ENCODE assay signal across 19 cellular contexts in genomic region chr6:127932708-127933107, GRCh38.
DNase-seq lines count a peak whose midpoint lies in the region; ATAC-seq lines count a peak whose summit lies in the region.
"Had no signal": no experiment of that assay in that cellular context is flagged by ENCODE, and none has a peak within 500 bp of the region (broad histone marks: within the 10 kb centered on the region; RNA-seq: fewer than 3 reads in every experiment).

No MANE protein-coding gene starts in this region.

- H3K27ac ChIP-seq in substantia nigra (ENCODE audit: low read depth, low read length, poor library complexity, severe bottlenecking) = no peak overlapping the region
- H3K27ac ChIP-seq: 22Rv1 had no signal

- H3K27me3 Mint-ChIP-seq in stimulated activated naive CD8-positive, alpha-beta T cell treated with anti-CD3 and anti-CD28 coated beads, Interleukin-15, Interleukin-2, amounts not matched to agents 100 ng/mL and 50 ng/mL, for 24 hours = no peaks in the 10 kb centered on the region
- H3K27me3 Mint-ChIP-seq in stimulated activated naive CD8-positive, alpha-beta T cell treated with anti-CD3 and anti-CD28 coated beads, Interleukin-15, amount 100 ng/mL, for 72 hours = no peaks in the 10 kb centered on the region
- no peaks in the 10 kb centered on the region for H3K27me3 Mint-ChIP-seq in activated naive CD8-positive, alpha-beta T cell
- H3K27me3 Mint-ChIP-seq: stimulated activated memory B cell treated with anti-CD40 and anti-IgM and Interleukin-4, amounts not matched to agents 10 μg/mL and 1 μg/mL and 100 μg/mL, for 72 hours had no signal

- DNase-seq in DMS 273 (lab: John Stamatoyannopoulos, UW; ENCODE audit: unreplicated experiment) = peak; percentile 8
- DNase-seq in DMS 273 treated with DMSO at 0.1 percent for 48 hours (lab: John Stamatoyannopoulos, UW) = no peak
- no peak for DNase-seq in stimulated activated naive CD8-positive, alpha-beta T cell treated with anti-CD3 and anti-CD28 coated beads, Interleukin-15, amount 100 ng/mL, for 72 hours
- no peak for DNase-seq in substantia nigra (lab: John Stamatoyannopoulos, UW)
- DNase-seq: activated CD4-positive, alpha-beta T cell treated with anti-CD3 and anti-CD28 coated beads for 4 hours; amygdala; cortex of kidney; GOT3; islet precursor cell; NCI-H1694 treated with DMSO at 0.1 percent for 48 hours; NCI-H748 treated with DMSO at 0.1 percent for 48 hours; stimulated activated CD4-positive, alpha-beta T cell treated with anti-CD3 and anti-CD28 coated beads, Interleukin-1b, Interleukin-23, amount 100 ng/mL, for 48 hours; SW 1271 had no signal

- peaks cover 39% of the 10 kb centered on the region for H3K4me1 Mint-ChIP-seq in stimulated activated naive CD8-positive, alpha-beta T cell treated with anti-CD3 and anti-CD28 coated beads, Interleukin-15, Interleukin-2, amounts not matched to agents 100 ng/mL and 50 ng/mL, for 24 hours (ENCODE audit: low read depth)
- peaks cover 38% of the 10 kb centered on the region for H3K4me1 Mint-ChIP-seq in stimulated activated naive CD8-positive, alpha-beta T cell treated with anti-CD3 and anti-CD28 coated beads, Interleukin-15, amount 100 ng/mL, for 72 hours
- peaks cover 48% of the 10 kb centered on the region for H3K4me1 Mint-ChIP-seq in activated naive CD8-positive, alpha-beta T cell (ENCODE audit: low read depth)
- H3K4me1 Mint-ChIP-seq: stimulated activated memory B cell treated with anti-CD40 and anti-IgM and Interleukin-4, amounts not matched to agents 10 μg/mL and 1 μg/mL and 100 μg/mL, for 72 hours had no signal

- no peak overlapping the region for H3K4me3 Mint-ChIP-seq in stimulated activated naive CD8-positive, alpha-beta T cell treated with anti-CD3 and anti-CD28 coated beads, Interleukin-15, Interleukin-2, amounts not matched to agents 100 ng/mL and 50 ng/mL, for 24 hours
- H3K4me3 Mint-ChIP-seq in stimulated activated naive CD8-positive, alpha-beta T cell treated with anti-CD3 and anti-CD28 coated beads, Interleukin-15, amount 100 ng/mL, for 72 hours = peak overlapping the region in 1 of 2 donors; percentile 22
- no peak overlapping the region for H3K4me3 Mint-ChIP-seq in activated naive CD8-positive, alpha-beta T cell
- H3K4me3 Mint-ChIP-seq: stimulated activated memory B cell treated with anti-CD40 and anti-IgM and Interleukin-4, amounts not matched to agents 10 μg/mL and 1 μg/mL and 100 μg/mL, for 72 hours had no signal

- H3K36me3 Mint-ChIP-seq in stimulated activated naive CD8-positive, alpha-beta T cell treated with anti-CD3 and anti-CD28 coated beads, Interleukin-15, Interleukin-2, amounts not matched to agents 100 ng/mL and 50 ng/mL, for 24 hours (ENCODE audit: low read depth) = peaks cover 14% of the 10 kb centered on the region
- H3K36me3 Mint-ChIP-seq in activated naive CD8-positive, alpha-beta T cell = peaks cover 13% of the 10 kb centered on the region
- H3K36me3 Mint-ChIP-seq: stimulated activated memory B cell treated with anti-CD40 and anti-IgM and Interleukin-4, amounts not matched to agents 10 μg/mL and 1 μg/mL and 100 μg/mL, for 72 hours had no signal

- ATAC-seq in stimulated activated naive CD8-positive, alpha-beta T cell treated with anti-CD3 and anti-CD28 coated beads, Interleukin-15, amount 100 ng/mL, for 72 hours = no peak
- ATAC-seq in GM19035 (IDR thresholded peaks at IDR 0.05; ENCODE audit: unreplicated experiment) = no peak
- ATAC-seq in HG03521 (IDR thresholded peaks at IDR 0.05; ENCODE audit: unreplicated experiment) = no peak
- ATAC-seq: stimulated activated memory B cell treated with anti-CD40 and anti-IgM and Interleukin-4, amounts not matched to agents 10 μg/mL and 1 μg/mL and 100 μg/mL, for 72 hours had no signal

- H3K27ac Mint-ChIP-seq in stimulated activated naive CD8-positive, alpha-beta T cell treated with anti-CD3 and anti-CD28 coated beads, Interleukin-15, Interleukin-2, amounts not matched to agents 100 ng/mL and 50 ng/mL, for 24 hours = peak overlapping the region; percentile 43
- peak overlapping the region in 1 of 2 donors; percentile 57 for H3K27ac Mint-ChIP-seq in stimulated activated naive CD8-positive, alpha-beta T cell treated with anti-CD3 and anti-CD28 coated beads, Interleukin-15, amount 100 ng/mL, for 72 hours
- H3K27ac Mint-ChIP-seq in activated naive CD8-positive, alpha-beta T cell = peak overlapping the region; percentile 96
- H3K27ac Mint-ChIP-seq: stimulated activated memory B cell treated with anti-CD40 and anti-IgM and Interleukin-4, amounts not matched to agents 10 μg/mL and 1 μg/mL and 100 μg/mL, for 72 hours had no signal

- peaks cover 15% of the 10 kb centered on the region for H3K9me3 Mint-ChIP-seq in stimulated activated naive CD8-positive, alpha-beta T cell treated with anti-CD3 and anti-CD28 coated beads, Interleukin-15, Interleukin-2, amounts not matched to agents 100 ng/mL and 50 ng/mL, for 24 hours
- peaks cover 29 to 31% of the 10 kb centered on the region in 2 donors for H3K9me3 Mint-ChIP-seq in stimulated activated naive CD8-positive, alpha-beta T cell treated with anti-CD3 and anti-CD28 coated beads, Interleukin-15, amount 100 ng/mL, for 72 hours
- peaks cover 15% of the 10 kb centered on the region for H3K9me3 Mint-ChIP-seq in activated naive CD8-positive, alpha-beta T cell (ENCODE audit: low read depth)
